In the genomic region with DNA sequence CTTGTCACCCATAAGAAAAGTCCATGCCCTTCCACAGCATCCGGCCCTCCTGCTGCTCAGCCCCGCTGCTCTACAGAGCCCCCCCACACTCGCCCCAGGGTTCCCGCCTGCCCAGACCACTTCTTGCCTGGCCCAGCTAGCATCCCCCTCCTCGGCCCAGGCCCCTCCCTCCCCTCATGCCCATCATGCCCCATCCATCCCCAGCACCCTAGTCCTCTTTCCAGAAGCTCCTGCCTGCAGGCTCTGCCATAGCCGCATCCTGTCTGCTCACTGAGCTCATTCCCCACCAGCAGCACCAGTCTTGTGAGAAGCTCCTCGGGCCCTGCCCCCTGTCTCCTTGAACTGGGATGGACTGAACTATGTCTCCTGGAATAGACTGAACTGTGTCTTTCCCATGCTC, we compare ENCODE assay signal across 1 cellular context.
TF ChIP-seq lines count a peak whose summit lies in the region.

No MANE protein-coding gene starts in this region.

TF ChIP-seq in HepG2, 621 proteins besides CTCF, POLR2A, EP300 and RAD21:
- TF ChIP-seq ZNF841 (CRISPR knock-in tag; IDR thresholded peaks at IDR 0.05; ENCODE audit: borderline replicate concordance) (no peak), KLF13 (CRISPR knock-in tag; IDR thresholded peaks at IDR 0.05) (no peak), TRIM24 (CRISPR knock-in tag; IDR thresholded peaks at IDR 0.05) (no peak), ZNF567 (CRISPR knock-in tag; IDR thresholded peaks at IDR 0.05; ENCODE audit: borderline replicate concordance) (no peak), SMC3 (IDR thresholded peaks at IDR 0.05; ENCODE audit: low read length) (no peak), NCOA5 (CRISPR knock-in tag; IDR thresholded peaks at IDR 0.05) (no peak), JUND (CRISPR knock-in tag; IDR thresholded peaks at IDR 0.05) (no peak), RBFOX2 (IDR thresholded peaks at IDR 0.05; ENCODE audit: low read depth, low read length) (no peak), PTBP1 (IDR thresholded peaks at IDR 0.05; ENCODE audit: low read depth, low read length, poor library complexity, severe bottlenecking) (no peak), EED (CRISPR knock-in tag; IDR thresholded peaks at IDR 0.05) (no peak), IRF2 (CRISPR knock-in tag; IDR thresholded peaks at IDR 0.05) (no peak), DNMT1 (CRISPR knock-in tag; IDR thresholded peaks at IDR 0.05) (no peak), ATF7-NPFF (CRISPR knock-in tag; IDR thresholded peaks at IDR 0.05; ENCODE audit: low read depth) (no peak), CHD2 (IDR thresholded peaks at IDR 0.05; ENCODE audit: low read depth, low read length) (no peak), ZFP1 (CRISPR knock-in tag; IDR thresholded peaks at IDR 0.05) (no peak), HNRNPK (IDR thresholded peaks at IDR 0.05; ENCODE audit: low read depth, low read length, poor library complexity, severe bottlenecking) (no peak)
- TF ChIP-seq, protein P1, sequence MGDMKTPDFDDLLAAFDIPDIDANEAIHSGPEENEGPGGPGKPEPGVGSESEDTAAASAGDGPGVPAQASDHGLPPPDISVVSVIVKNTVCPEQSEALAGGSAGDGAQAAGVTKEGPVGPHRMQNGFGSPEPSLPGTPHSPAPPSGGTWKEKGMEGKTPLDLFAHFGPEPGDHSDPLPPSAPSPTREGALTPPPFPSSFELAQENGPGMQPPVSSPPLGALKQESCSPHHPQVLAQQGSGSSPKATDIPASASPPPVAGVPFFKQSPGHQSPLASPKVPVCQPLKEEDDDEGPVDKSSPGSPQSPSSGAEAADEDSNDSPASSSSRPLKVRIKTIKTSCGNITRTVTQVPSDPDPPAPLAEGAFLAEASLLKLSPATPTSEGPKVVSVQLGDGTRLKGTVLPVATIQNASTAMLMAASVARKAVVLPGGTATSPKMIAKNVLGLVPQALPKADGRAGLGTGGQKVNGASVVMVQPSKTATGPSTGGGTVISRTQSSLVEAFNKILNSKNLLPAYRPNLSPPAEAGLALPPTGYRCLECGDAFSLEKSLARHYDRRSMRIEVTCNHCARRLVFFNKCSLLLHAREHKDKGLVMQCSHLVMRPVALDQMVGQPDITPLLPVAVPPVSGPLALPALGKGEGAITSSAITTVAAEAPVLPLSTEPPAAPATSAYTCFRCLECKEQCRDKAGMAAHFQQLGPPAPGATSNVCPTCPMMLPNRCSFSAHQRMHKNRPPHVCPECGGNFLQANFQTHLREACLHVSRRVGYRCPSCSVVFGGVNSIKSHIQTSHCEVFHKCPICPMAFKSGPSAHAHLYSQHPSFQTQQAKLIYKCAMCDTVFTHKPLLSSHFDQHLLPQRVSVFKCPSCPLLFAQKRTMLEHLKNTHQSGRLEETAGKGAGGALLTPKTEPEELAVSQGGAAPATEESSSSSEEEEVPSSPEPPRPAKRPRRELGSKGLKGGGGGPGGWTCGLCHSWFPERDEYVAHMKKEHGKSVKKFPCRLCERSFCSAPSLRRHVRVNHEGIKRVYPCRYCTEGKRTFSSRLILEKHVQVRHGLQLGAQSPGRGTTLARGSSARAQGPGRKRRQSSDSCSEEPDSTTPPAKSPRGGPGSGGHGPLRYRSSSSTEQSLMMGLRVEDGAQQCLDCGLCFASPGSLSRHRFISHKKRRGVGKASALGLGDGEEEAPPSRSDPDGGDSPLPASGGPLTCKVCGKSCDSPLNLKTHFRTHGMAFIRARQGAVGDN (CRISPR knock-in tag; IDR thresholded peaks at IDR 0.05), result no peak
